20 cellular contexts compared by ENCODE assay signal in genomic region chr1:18175530-18176377, GRCh38.
DNase-seq lines count a peak whose midpoint lies in the region; TF ChIP-seq lines count a peak whose summit lies in the region.
"Had no signal": no experiment of that assay in that cellular context is flagged by ENCODE, and none has a peak within 500 bp of the region (broad histone marks: within the 10 kb centered on the region; RNA-seq: fewer than 3 reads in every experiment).

No MANE protein-coding gene starts in this region.

- H4K20me1 ChIP-seq in hepatocyte (ENCODE audit: insufficient read depth, poor library complexity, severe bottlenecking) = no peaks in the 10 kb centered on the region

- H3K9me3 ChIP-seq in stomach = no peaks in the 10 kb centered on the region
- H3K9me3 ChIP-seq in hepatocyte (ENCODE audit: low read depth) = no peaks in the 10 kb centered on the region
- H3K9me3 ChIP-seq: SJSA1 had no signal

- H3K27ac ChIP-seq in stomach = no peak overlapping the region
- no peak overlapping the region for H3K27ac ChIP-seq in hepatocyte
- H3K27ac ChIP-seq: GM23248, SJSA1 had no signal

- TF ChIP-seq CTCF in stomach (IDR thresholded peaks at IDR 0.05) (no peak), GM20000 (IDR thresholded peaks at IDR 0.05; ENCODE audit: extremely low read depth, missing control alignments) (no peak), hepatocyte (IDR thresholded peaks at IDR 0.05; ENCODE audit: poor library complexity) (no peak)

- H3K79me2 ChIP-seq in hepatocyte = no peaks in the 10 kb centered on the region

- 42 to 55% (median 46%) methylated on average over 11 to 13 of the region's 13 CpGs for WGBS in stomach, 5 donors
- WGBS in hepatocyte (ENCODE audit: low lambda C conversion rate, missing lambda C conversion rate) = 52% methylated on average over 13 of the region's 13 CpGs

- H3K4me3 Mint-ChIP-seq in dendritic cell treated with granulocyte-macrophage colony-stimulating factor and Interleukin-4, amounts not matched to agents 40 ng/mL and 50 ng/mL, for 4 days = no peak overlapping the region
- H3K4me3 Mint-ChIP-seq: activated naive CD4-positive, alpha-beta T cell treated with anti-CD3 and anti-CD28 coated beads for 36 hours; CD8-positive, alpha-beta memory T cell; memory B cell; stimulated activated naive CD8-positive, alpha-beta T cell treated with anti-CD3 and anti-CD28 coated beads, Interleukin-15, amount 100 ng/mL, for 72 hours had no signal

- no peak overlapping the region for H3K4me2 ChIP-seq in hepatocyte

- intact Hi-C loops in dendritic cell treated with granulocyte-macrophage colony-stimulating factor and Interleukin-4, amounts not matched to agents 40 ng/mL and 50 ng/mL, for 4 days (cut with micrococcal nuclease) = no loop called here
- intact Hi-C loops in stomach (cut with DNase I; ENCODE audit: low total_unique reads) = no loop called here

- peaks cover 26% of the 10 kb centered on the region for H3K4me1 Mint-ChIP-seq in dendritic cell treated with granulocyte-macrophage colony-stimulating factor and Interleukin-4, amounts not matched to agents 40 ng/mL and 50 ng/mL, for 4 days (ENCODE audit: low read depth)

- TF ChIP-seq POLR2A in stomach (IDR thresholded peaks at IDR 0.05) = no peak

- no peak for TF ChIP-seq EP300 in stomach (IDR thresholded peaks at IDR 0.05)

- H3K27me3 Mint-ChIP-seq in dendritic cell treated with granulocyte-macrophage colony-stimulating factor and Interleukin-4, amounts not matched to agents 40 ng/mL and 50 ng/mL, for 4 days = peaks cover 40% of the 10 kb centered on the region

- H3K9me2 ChIP-seq in hepatocyte (replicated peaks; ENCODE audit: insufficient read depth) = no peaks in the 10 kb centered on the region

- DNase-seq in NCI-H82 (lab: John Stamatoyannopoulos, UW) (peak; percentile 86), NCI-H82 treated with DMSO at 0.1 percent for 48 hours (lab: John Stamatoyannopoulos, UW; ENCODE audit: unreplicated experiment) (no peak), NCI-H1105 treated with DMSO at 0.1 percent for 48 hours (lab: John Stamatoyannopoulos, UW) (peak; percentile 67), stomach (peak; percentile 40), GM20000 (ENCODE audit: low spot score) (no peak), mucosa of gallbladder (ENCODE audit: low spot score) (no peak), hepatocyte (ENCODE audit: low spot score) (no peak)
- DNase-seq: activated CD4-positive, alpha-beta T cell treated with anti-CD3 and anti-CD28 coated beads for 48 hours; activated CD8-positive, alpha-beta memory T cell treated with anti-CD3 and anti-CD28 coated beads, Interleukin-2, amount 50 U/mL, for 4 hours; activated naive CD4-positive, alpha-beta T cell treated with anti-CD3 and anti-CD28 coated beads for 36 hours; CD8-positive, alpha-beta memory T cell; cortex of kidney; GDM1; GM23248; NCI-H2227 treated with DMSO at 0.1 percent for 48 hours; retina; stimulated activated naive CD8-positive, alpha-beta T cell treated with anti-CD3 and anti-CD28 coated beads, Interleukin-15, amount 100 ng/mL, for 72 hours had no signal

- peaks cover 0 to 6% (median 3%) of the 10 kb centered on the region in 4 donors for H3K4me1 ChIP-seq in stomach
- H3K4me1 ChIP-seq in hepatocyte (ENCODE audit: insufficient read depth) = no peaks in the 10 kb centered on the region
- H3K4me1 ChIP-seq: SJSA1 had no signal

- no peaks in the 10 kb centered on the region for H3K9me3 Mint-ChIP-seq in dendritic cell treated with granulocyte-macrophage colony-stimulating factor and Interleukin-4, amounts not matched to agents 40 ng/mL and 50 ng/mL, for 4 days
- H3K9me3 Mint-ChIP-seq: activated naive CD4-positive, alpha-beta T cell treated with anti-CD3 and anti-CD28 coated beads for 36 hours; CD8-positive, alpha-beta memory T cell; stimulated activated naive CD8-positive, alpha-beta T cell treated with anti-CD3 and anti-CD28 coated beads, Interleukin-15, amount 100 ng/mL, for 72 hours had no signal

- H2AFZ ChIP-seq in hepatocyte = no peak overlapping the region
- H2AFZ ChIP-seq: GM23248 had no signal

- H3K36me3 ChIP-seq in stomach = no peaks in the 10 kb centered on the region
- H3K36me3 ChIP-seq in hepatocyte (replicated peaks; ENCODE audit: insufficient read depth, low read depth) = no peaks in the 10 kb centered on the region
- H3K36me3 ChIP-seq: SJSA1 had no signal

- no peaks in the 10 kb centered on the region for H3K36me3 Mint-ChIP-seq in dendritic cell treated with granulocyte-macrophage colony-stimulating factor and Interleukin-4, amounts not matched to agents 40 ng/mL and 50 ng/mL, for 4 days (ENCODE audit: low read depth)
- H3K36me3 Mint-ChIP-seq: CD8-positive, alpha-beta memory T cell; memory B cell had no signal

- H3K4me3 ChIP-seq in stomach (no peak overlapping the region), hepatocyte (no peak overlapping the region)
- H3K4me3 ChIP-seq: GM23248, SJSA1 had no signal

- peak overlapping the region; percentile 50 for H3K27ac Mint-ChIP-seq in dendritic cell treated with granulocyte-macrophage colony-stimulating factor and Interleukin-4, amounts not matched to agents 40 ng/mL and 50 ng/mL, for 4 days
- H3K27ac Mint-ChIP-seq: activated naive CD4-positive, alpha-beta T cell treated with anti-CD3 and anti-CD28 coated beads for 36 hours; CD8-positive, alpha-beta memory T cell; memory B cell; stimulated activated naive CD8-positive, alpha-beta T cell treated with anti-CD3 and anti-CD28 coated beads, Interleukin-15, amount 100 ng/mL, for 72 hours had no signal

- H3K27me3 ChIP-seq in stomach (peaks cover 0 to 65% (median 43%) of the 10 kb centered on the region in 3 donors), hepatocyte (peaks cover 43% of the 10 kb centered on the region)

Comparison
In these comparisons a context has a peak if more than half of its experiments do, and no peak if none do; other contexts are left out.
1. DNase-seq: peak in NCI-H82 (single experiment), NCI-H1105 treated with DMSO at 0.1 percent for 48 hours (single experiment) and stomach (single experiment); none in NCI-H82 treated with DMSO at 0.1 percent for 48 hours (single experiment), GM20000 (single experiment), mucosa of gallbladder (single experiment) and hepatocyte (single experiment).